Comparison of ENCODE assay signal across 1 cellular context in the genomic region with DNA sequence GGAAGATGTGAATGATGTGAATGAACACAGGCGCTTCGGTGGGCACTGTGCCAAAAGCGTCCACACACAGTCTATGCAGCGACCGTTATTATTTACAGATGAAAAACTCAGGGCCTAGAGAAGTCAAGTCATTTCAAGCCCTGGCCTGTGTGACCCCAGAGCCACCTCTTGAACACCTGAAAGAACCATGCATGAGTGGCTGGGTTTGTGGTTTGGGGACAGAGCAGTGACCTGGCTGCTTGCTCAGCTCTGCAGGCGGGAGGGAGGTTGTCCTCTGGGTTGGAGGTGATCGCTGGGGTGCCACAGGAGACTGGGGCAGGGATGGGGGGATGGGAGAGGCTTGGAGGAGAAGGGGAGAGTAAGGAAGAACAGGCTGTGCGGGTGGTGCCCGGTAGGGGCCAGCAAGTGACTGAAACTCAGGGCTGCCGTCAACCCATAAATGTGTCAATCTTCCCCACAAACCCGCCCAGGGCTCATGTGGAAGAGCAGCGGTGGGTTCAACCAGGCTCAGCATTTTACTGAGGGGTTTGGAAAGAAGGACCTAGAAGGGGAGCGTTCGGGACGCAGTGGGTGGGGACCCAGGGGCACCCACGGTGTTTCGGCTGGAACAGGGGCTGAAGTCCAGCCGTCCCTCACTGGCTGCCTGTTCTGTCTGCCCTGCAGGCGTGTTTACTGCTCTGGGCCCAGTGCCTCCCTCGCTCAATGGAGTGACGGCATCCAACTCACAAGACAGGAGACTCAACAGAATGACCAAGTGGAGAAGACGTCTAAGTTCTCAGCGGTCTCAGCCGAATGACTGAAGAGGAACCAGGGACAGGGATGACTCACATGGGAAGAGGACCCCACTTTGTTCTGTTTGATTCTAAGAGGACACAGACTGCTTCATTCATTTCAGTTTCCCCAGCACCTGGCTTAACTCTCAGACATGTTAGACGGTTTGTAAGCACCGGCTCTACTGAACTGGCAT.
TF ChIP-seq lines count a peak whose summit lies in the region.

No MANE protein-coding gene starts in this region.

TF ChIP-seq in GM12878, 131 proteins besides CTCF, POLR2A, EP300 and RAD21 (continued from another document and continues in another):
- TF ChIP-seq WRNIP1 (IDR thresholded peaks at IDR 0.05; ENCODE audit: borderline replicate concordance, low read depth, low read length) (no peak), CBX5 (IDR thresholded peaks at IDR 0.05; ENCODE audit: low read depth) (no peak), ZNF207 (IDR thresholded peaks at IDR 0.05; ENCODE audit: borderline replicate concordance) (no peak), ZBED1 (IDR thresholded peaks at IDR 0.05; ENCODE audit: borderline replicate concordance) (no peak), CHD1 (IDR thresholded peaks at IDR 0.05; ENCODE audit: low read depth, low read length) (no peak), NFIC (IDR thresholded peaks at IDR 0.05; ENCODE audit: low read depth, low read length) (peak; percentile 84), SMAD1 (IDR thresholded peaks at IDR 0.05; ENCODE audit: low read depth, partially characterized antibody) (no peak), HDGF (IDR thresholded peaks at IDR 0.05) (no peak), SUPT20H (IDR thresholded peaks at IDR 0.05; ENCODE audit: borderline replicate concordance, control insufficient read depth, low read depth, low read length) (no peak), BHLHE40 (IDR thresholded peaks at IDR 0.05; ENCODE audit: borderline replicate concordance in 1 of 2, low read depth in 2 of 2, low read length in 1 of 2) (0 out of 4 replicates have a peak, but pooled peaks of 1 of the 2 experiments have one; percentile 24), STAT1 (conservative IDR thresholded peaks at IDR 0.05) (no peak), SPI1 (IDR thresholded peaks at IDR 0.05; ENCODE audit: borderline replicate concordance, insufficient read depth, low read depth, low read length) (peak; percentile 32; the same call in 1 of the 2 replicates), NR2C1 (IDR thresholded peaks at IDR 0.05) (no peak), EGR1 (IDR thresholded peaks at IDR 0.05; ENCODE audit: borderline replicate concordance in 1 of 2, low read depth in 2 of 2, low read length in 2 of 2) (no peak), CREM (IDR thresholded peaks at IDR 0.05; ENCODE audit: low read depth) (peak; percentile 74), ZNF274 (IDR thresholded peaks at IDR 0.05; ENCODE audit: insufficient read depth, insufficient read length) (no peak), IKZF2 (IDR thresholded peaks at IDR 0.05) (no peak), ATF7 (IDR thresholded peaks at IDR 0.05; ENCODE audit: low read depth) (no peak), MEF2B (IDR thresholded peaks at IDR 0.05; ENCODE audit: partially characterized antibody, poor library complexity, severe bottlenecking) (no peak), TCF7 (IDR thresholded peaks at IDR 0.05; ENCODE audit: borderline replicate concordance) (peak; percentile 56; the same call in 1 of the 2 replicates), BRCA1 (IDR thresholded peaks at IDR 0.05; ENCODE audit: low read depth, low read length) (no peak), BMI1 (IDR thresholded peaks at IDR 0.05; ENCODE audit: borderline replicate concordance) (no peak), IRF4 (IDR thresholded peaks at IDR 0.05; ENCODE audit: low read depth, low read length) (peak; percentile 92)
- TF ChIP-seq, protein P1, sequence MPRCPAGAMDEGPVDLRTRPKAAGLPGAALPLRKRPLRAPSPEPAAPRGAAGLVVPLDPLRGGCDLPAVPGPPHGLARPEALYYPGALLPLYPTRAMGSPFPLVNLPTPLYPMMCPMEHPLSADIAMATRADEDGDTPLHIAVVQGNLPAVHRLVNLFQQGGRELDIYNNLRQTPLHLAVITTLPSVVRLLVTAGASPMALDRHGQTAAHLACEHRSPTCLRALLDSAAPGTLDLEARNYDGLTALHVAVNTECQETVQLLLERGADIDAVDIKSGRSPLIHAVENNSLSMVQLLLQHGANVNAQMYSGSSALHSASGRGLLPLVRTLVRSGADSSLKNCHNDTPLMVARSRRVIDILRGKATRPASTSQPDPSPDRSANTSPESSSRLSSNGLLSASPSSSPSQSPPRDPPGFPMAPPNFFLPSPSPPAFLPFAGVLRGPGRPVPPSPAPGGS (IDR thresholded peaks at IDR 0.05; ENCODE audit: borderline replicate concordance, insufficient read depth, low read depth, low read length, poor library complexity, severe bottlenecking), result peak; percentile 83
- TF ChIP-seq, protein P2, sequence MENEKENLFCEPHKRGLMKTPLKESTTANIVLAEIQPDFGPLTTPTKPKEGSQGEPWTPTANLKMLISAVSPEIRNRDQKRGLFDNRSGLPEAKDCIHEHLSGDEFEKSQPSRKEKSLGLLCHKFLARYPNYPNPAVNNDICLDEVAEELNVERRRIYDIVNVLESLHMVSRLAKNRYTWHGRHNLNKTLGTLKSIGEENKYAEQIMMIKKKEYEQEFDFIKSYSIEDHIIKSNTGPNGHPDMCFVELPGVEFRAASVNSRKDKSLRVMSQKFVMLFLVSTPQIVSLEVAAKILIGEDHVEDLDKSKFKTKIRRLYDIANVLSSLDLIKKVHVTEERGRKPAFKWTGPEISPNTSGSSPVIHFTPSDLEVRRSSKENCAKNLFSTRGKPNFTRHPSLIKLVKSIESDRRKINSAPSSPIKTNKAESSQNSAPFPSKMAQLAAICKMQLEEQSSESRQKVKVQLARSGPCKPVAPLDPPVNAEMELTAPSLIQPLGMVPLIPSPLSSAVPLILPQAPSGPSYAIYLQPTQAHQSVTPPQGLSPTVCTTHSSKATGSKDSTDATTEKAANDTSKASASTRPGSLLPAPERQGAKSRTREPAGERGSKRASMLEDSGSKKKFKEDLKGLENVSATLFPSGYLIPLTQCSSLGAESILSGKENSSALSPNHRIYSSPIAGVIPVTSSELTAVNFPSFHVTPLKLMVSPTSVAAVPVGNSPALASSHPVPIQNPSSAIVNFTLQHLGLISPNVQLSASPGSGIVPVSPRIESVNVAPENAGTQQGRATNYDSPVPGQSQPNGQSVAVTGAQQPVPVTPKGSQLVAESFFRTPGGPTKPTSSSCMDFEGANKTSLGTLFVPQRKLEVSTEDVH (IDR thresholded peaks at IDR 0.05; ENCODE audit: low read depth, partially characterized antibody), result no peak
- TF ChIP-seq, protein P3, sequence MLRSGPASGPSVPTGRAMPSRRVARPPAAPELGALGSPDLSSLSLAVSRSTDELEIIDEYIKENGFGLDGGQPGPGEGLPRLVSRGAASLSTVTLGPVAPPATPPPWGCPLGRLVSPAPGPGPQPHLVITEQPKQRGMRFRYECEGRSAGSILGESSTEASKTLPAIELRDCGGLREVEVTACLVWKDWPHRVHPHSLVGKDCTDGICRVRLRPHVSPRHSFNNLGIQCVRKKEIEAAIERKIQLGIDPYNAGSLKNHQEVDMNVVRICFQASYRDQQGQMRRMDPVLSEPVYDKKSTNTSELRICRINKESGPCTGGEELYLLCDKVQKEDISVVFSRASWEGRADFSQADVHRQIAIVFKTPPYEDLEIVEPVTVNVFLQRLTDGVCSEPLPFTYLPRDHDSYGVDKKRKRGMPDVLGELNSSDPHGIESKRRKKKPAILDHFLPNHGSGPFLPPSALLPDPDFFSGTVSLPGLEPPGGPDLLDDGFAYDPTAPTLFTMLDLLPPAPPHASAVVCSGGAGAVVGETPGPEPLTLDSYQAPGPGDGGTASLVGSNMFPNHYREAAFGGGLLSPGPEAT (IDR thresholded peaks at IDR 0.05; ENCODE audit: low read depth), result no peak
- TF ChIP-seq, protein P4, sequence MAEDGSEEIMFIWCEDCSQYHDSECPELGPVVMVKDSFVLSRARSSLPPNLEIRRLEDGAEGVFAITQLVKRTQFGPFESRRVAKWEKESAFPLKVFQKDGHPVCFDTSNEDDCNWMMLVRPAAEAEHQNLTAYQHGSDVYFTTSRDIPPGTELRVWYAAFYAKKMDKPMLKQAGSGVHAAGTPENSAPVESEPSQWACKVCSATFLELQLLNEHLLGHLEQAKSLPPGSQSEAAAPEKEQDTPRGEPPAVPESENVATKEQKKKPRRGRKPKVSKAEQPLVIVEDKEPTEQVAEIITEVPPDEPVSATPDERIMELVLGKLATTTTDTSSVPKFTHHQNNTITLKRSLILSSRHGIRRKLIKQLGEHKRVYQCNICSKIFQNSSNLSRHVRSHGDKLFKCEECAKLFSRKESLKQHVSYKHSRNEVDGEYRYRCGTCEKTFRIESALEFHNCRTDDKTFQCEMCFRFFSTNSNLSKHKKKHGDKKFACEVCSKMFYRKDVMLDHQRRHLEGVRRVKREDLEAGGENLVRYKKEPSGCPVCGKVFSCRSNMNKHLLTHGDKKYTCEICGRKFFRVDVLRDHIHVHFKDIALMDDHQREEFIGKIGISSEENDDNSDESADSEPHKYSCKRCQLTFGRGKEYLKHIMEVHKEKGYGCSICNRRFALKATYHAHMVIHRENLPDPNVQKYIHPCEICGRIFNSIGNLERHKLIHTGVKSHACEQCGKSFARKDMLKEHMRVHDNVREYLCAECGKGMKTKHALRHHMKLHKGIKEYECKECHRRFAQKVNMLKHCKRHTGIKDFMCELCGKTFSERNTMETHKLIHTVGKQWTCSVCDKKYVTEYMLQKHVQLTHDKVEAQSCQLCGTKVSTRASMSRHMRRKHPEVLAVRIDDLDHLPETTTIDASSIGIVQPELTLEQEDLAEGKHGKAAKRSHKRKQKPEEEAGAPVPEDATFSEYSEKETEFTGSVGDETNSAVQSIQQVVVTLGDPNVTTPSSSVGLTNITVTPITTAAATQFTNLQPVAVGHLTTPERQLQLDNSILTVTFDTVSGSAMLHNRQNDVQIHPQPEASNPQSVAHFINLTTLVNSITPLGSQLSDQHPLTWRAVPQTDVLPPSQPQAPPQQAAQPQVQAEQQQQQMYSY (CRISPR knock-in tag; IDR thresholded peaks at IDR 0.05), result no peak
- TF ChIP-seq, protein P5, sequence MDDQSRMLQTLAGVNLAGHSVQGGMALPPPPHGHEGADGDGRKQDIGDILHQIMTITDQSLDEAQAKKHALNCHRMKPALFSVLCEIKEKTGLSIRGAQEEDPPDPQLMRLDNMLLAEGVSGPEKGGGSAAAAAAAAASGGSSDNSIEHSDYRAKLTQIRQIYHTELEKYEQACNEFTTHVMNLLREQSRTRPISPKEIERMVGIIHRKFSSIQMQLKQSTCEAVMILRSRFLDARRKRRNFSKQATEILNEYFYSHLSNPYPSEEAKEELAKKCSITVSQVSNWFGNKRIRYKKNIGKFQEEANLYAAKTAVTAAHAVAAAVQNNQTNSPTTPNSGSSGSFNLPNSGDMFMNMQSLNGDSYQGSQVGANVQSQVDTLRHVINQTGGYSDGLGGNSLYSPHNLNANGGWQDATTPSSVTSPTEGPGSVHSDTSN (IDR thresholded peaks at IDR 0.05; ENCODE audit: insufficient replicate concordance, low read depth, low read length), result peak; percentile 37
- TF ChIP-seq, protein P6, sequence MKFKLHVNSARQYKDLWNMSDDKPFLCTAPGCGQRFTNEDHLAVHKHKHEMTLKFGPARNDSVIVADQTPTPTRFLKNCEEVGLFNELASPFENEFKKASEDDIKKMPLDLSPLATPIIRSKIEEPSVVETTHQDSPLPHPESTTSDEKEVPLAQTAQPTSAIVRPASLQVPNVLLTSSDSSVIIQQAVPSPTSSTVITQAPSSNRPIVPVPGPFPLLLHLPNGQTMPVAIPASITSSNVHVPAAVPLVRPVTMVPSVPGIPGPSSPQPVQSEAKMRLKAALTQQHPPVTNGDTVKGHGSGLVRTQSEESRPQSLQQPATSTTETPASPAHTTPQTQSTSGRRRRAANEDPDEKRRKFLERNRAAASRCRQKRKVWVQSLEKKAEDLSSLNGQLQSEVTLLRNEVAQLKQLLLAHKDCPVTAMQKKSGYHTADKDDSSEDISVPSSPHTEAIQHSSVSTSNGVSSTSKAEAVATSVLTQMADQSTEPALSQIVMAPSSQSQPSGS (IDR thresholded peaks at IDR 0.05; ENCODE audit: low read length), result peak; percentile 91
- TF ChIP-seq, protein P7, sequence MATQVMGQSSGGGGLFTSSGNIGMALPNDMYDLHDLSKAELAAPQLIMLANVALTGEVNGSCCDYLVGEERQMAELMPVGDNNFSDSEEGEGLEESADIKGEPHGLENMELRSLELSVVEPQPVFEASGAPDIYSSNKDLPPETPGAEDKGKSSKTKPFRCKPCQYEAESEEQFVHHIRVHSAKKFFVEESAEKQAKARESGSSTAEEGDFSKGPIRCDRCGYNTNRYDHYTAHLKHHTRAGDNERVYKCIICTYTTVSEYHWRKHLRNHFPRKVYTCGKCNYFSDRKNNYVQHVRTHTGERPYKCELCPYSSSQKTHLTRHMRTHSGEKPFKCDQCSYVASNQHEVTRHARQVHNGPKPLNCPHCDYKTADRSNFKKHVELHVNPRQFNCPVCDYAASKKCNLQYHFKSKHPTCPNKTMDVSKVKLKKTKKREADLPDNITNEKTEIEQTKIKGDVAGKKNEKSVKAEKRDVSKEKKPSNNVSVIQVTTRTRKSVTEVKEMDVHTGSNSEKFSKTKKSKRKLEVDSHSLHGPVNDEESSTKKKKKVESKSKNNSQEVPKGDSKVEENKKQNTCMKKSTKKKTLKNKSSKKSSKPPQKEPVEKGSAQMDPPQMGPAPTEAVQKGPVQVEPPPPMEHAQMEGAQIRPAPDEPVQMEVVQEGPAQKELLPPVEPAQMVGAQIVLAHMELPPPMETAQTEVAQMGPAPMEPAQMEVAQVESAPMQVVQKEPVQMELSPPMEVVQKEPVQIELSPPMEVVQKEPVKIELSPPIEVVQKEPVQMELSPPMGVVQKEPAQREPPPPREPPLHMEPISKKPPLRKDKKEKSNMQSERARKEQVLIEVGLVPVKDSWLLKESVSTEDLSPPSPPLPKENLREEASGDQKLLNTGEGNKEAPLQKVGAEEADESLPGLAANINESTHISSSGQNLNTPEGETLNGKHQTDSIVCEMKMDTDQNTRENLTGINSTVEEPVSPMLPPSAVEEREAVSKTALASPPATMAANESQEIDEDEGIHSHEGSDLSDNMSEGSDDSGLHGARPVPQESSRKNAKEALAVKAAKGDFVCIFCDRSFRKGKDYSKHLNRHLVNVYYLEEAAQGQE (IDR thresholded peaks at IDR 0.05; ENCODE audit: low read depth, low read length), result no peak
- TF ChIP-seq, protein P8, sequence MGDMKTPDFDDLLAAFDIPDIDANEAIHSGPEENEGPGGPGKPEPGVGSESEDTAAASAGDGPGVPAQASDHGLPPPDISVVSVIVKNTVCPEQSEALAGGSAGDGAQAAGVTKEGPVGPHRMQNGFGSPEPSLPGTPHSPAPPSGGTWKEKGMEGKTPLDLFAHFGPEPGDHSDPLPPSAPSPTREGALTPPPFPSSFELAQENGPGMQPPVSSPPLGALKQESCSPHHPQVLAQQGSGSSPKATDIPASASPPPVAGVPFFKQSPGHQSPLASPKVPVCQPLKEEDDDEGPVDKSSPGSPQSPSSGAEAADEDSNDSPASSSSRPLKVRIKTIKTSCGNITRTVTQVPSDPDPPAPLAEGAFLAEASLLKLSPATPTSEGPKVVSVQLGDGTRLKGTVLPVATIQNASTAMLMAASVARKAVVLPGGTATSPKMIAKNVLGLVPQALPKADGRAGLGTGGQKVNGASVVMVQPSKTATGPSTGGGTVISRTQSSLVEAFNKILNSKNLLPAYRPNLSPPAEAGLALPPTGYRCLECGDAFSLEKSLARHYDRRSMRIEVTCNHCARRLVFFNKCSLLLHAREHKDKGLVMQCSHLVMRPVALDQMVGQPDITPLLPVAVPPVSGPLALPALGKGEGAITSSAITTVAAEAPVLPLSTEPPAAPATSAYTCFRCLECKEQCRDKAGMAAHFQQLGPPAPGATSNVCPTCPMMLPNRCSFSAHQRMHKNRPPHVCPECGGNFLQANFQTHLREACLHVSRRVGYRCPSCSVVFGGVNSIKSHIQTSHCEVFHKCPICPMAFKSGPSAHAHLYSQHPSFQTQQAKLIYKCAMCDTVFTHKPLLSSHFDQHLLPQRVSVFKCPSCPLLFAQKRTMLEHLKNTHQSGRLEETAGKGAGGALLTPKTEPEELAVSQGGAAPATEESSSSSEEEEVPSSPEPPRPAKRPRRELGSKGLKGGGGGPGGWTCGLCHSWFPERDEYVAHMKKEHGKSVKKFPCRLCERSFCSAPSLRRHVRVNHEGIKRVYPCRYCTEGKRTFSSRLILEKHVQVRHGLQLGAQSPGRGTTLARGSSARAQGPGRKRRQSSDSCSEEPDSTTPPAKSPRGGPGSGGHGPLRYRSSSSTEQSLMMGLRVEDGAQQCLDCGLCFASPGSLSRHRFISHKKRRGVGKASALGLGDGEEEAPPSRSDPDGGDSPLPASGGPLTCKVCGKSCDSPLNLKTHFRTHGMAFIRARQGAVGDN (IDR thresholded peaks at IDR 0.05), result no peak
